1 cellular context compared by ENCODE assay signal in genomic region chr3:16838561-16838960, GRCh38.
TF ChIP-seq lines count a peak whose summit lies in the region.

No MANE protein-coding gene starts in this region.

TF ChIP-seq in GM12878, 131 proteins besides CTCF, POLR2A, EP300 and RAD21 (continued from another document):
- TF ChIP-seq MYC (IDR thresholded peaks at IDR 0.05; ENCODE audit: insufficient read depth, insufficient read length, insufficient replicate concordance, low read length, severe bottlenecking) (no peak), BCL3 (IDR thresholded peaks at IDR 0.05; ENCODE audit: borderline replicate concordance, insufficient read depth, low read depth, low read length, poor library complexity, severe bottlenecking) (no peak), E4F1 (IDR thresholded peaks at IDR 0.05; ENCODE audit: borderline replicate concordance, partially characterized antibody) (no peak), ZBTB4 (CRISPR knock-in tag; IDR thresholded peaks at IDR 0.05) (no peak), RELB (IDR thresholded peaks at IDR 0.05; ENCODE audit: low read depth) (no peak), CREB1 (IDR thresholded peaks at IDR 0.05; ENCODE audit: low read depth) (no peak), SIN3A (IDR thresholded peaks at IDR 0.05; ENCODE audit: low read depth, low read length) (no peak), GATAD2B (conservative IDR thresholded peaks at IDR 0.05; ENCODE audit: low read depth) (no peak), SRF (IDR thresholded peaks at IDR 0.05; ENCODE audit: low read depth in 2 of 2, low read length in 2 of 2) (no peak)
